26 cellular contexts compared by ENCODE assay signal in the genomic region with DNA sequence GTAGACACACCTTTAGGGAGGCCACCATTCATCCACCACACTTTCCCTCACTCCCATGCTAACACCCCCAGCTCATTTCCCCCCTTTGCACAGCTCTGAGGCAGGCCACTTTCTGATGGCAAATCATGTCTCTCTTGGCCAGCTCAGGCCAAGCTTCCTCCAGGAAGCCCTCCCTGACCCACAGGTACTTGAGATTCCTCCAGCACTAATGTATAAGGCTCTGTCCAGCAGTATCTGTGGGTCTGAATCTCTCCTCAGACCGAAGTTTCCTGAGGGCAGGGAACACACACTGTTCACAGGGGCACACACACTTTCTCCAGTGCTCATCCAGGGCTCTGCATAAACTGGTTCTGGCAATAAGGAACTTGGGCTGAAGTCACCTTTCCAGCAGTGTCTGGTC. TPM values are rescaled to one million over a fixed set of nuclear protein-coding genes. Genes with fewer than 3 reads are reported as not detected.
"Had no signal": no experiment of that assay in that cellular context is flagged by ENCODE, and none has a peak within 500 bp of the region (broad histone marks: within the 10 kb centered on the region; RNA-seq: fewer than 3 reads in every experiment).

No MANE protein-coding gene starts in this region.

- H3K4me1 ChIP-seq: adrenal gland, SJCRH30 had no signal

- H3K36me3 ChIP-seq: adrenal gland, cardiac muscle cell, SJCRH30 had no signal

- DNase-seq: activated CD4-positive, alpha-beta T cell treated with anti-CD3 and anti-CD28 coated beads, Interleukin-2, amount 50 U/mL, for 4 hours; activated CD4-positive, CD25-positive, alpha-beta regulatory T cell treated with anti-CD3 and anti-CD28 coated beads, Interleukin-2, amount 50 U/mL, for 72 hours; activated CD8-positive, alpha-beta memory T cell treated with anti-CD3 and anti-CD28 coated beads, Interleukin-2, amount 50 U/mL, for 48 hours; activated CD8-positive, alpha-beta T cell treated with anti-CD3 and anti-CD28 coated beads, Interleukin-2, amount 10 ng/mL, durations not matched to agents 7 days and 5 days; activated naive CD4-positive, alpha-beta T cell treated with anti-CD3 and anti-CD28 coated beads, Interleukin-2, amount 50 U/mL, for 16 hours; activated naive CD8-positive, alpha-beta T cell treated with anti-CD3 and anti-CD28 coated beads, Interleukin-2, amount 10 ng/mL, durations not matched to agents 7 days and 5 days; activated T-cell treated with anti-CD3 and anti-CD28 coated beads, Interleukin-2, amount 50 U/mL, for 1 hour; adrenal gland; aorta; body of pancreas; MV-4-11; NCI-H1417 treated with DMSO at 0.1 percent for 48 hours; NCI-H1694; NCI-H2029; NCI-H2107; NCI-H2171 treated with DMSO at 0.1 percent for 48 hours; NCI-H226; NCI-H774; Right ventricle myocardium superior had no signal

- ATAC-seq: activated CD8-positive, alpha-beta T cell treated with anti-CD3 and anti-CD28 coated beads, Interleukin-2, amount 10 ng/mL, durations not matched to agents 7 days and 5 days; body of pancreas had no signal

- H3K27ac ChIP-seq: adrenal gland, body of pancreas, cardiac muscle cell, SJCRH30 had no signal

- H3K4me3 ChIP-seq: adrenal gland, body of pancreas, cardiac muscle cell, SJCRH30 had no signal

- H3K9me3 ChIP-seq: adrenal gland, body of pancreas, SJCRH30 had no signal

RNA-seq across cellular contexts. Expression of a gene that starts 19.2 kb away (rescaled TPM):
- total RNA-seq: cardiac muscle cell, LHCN-M2, OCI-LY7, SJCRH30 had no signal

RNA-seq across cellular contexts. Expression of a gene that starts 52.4 kb away (rescaled TPM):
- total RNA-seq: cardiac muscle cell, chondrocyte, LHCN-M2, MCF 10A, NCI-H460 had no signal
- polyA plus RNA-seq: cardiac muscle cell had no signal
